11 cellular contexts compared by ENCODE assay signal in the genomic region with DNA sequence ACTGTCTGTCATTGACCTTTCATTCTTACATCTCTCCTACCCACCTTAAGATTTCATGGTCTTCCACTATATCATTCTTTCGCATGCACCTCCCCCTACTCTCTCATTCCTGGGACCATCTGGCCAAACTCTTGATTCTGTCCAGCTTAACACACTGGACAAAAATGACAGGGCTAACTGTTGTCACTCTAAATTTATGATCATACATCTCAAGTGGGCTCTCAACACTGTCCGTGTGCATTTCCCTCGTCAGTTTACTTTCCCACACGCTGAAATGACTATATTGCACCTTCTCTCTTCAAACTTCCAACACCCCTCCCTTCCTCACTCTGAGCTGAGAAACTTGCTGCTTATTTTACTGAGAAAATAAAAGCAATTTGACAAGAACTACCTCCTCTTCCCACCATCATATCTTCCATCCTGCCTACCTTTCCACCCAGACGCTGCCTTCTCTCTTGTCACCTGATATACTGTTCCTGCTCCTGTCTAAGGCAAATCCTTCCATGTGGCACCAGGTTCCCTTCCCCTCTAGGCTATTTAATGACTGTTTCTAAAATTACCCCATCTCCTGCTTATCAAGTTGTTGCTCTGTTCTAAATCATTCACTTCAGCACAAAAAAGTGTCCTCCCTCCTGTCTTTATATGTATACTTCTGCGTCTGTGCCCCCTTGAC. TPM values are rescaled to one million over a fixed set of nuclear protein-coding genes. Genes with fewer than 3 reads are reported as not detected.
DNase-seq lines count a peak whose midpoint lies in the region; ATAC-seq, FAIRE-seq and TF ChIP-seq lines count a peak whose summit lies in the region.
"Had no signal": no experiment of that assay in that cellular context is flagged by ENCODE, and none has a peak within 500 bp of the region (broad histone marks: within the 10 kb centered on the region; RNA-seq: fewer than 3 reads in every experiment).

No MANE protein-coding gene starts in this region.

- 0 out of 4 replicates have a peak overlapping the region, but pooled peaks of 1 of the 2 experiments have one; percentile 16 for H3K9ac ChIP-seq in K562 (ENCODE audit: insufficient read depth in 1 of 2, low read depth in 2 of 2, low read length in 2 of 2)
- H3K9ac ChIP-seq in mesendoderm (ENCODE audit: low read length): no peak overlapping the region

- DNase-seq in right cardiac atrium: no peak
- DNase-seq in left cardiac atrium: no peak
- DNase-seq in K562 (ENCODE audit: extremely low read depth in 1 of 4, low spot score in 3 of 4): no peak
- DNase-seq in vagina (ENCODE audit: extremely low spot score in 2 of 2): peak in 1 of 2 donors; percentile 86
- no peak for DNase-seq in mesendoderm
- no peak for DNase-seq in globus pallidus (ENCODE audit: low spot score)

- H3K27ac Mint-ChIP-seq in nephron: peak overlapping the region in 2 of 3 experiments; percentile 4 to 8

- no peaks in the 10 kb centered on the region for H3K79me2 ChIP-seq in K562 (ENCODE audit: control insufficient read depth, insufficient read depth, low read length)
- H3K79me2 ChIP-seq in mesendoderm (ENCODE audit: control insufficient read depth, insufficient read depth, low read length): no peaks in the 10 kb centered on the region

- no peak overlapping the region for H2BK15ac ChIP-seq in mesendoderm (replicated peaks; ENCODE audit: low read depth)

- H3K4me2 ChIP-seq in K562 (ENCODE audit: insufficient read depth, low read length) (no peak overlapping the region; the same call in 1 of the 2 replicates), mesendoderm (ENCODE audit: low read length) (no peak overlapping the region)

- no peaks in the 10 kb centered on the region for H3K27me3 ChIP-seq in right cardiac atrium (ENCODE audit: control insufficient read depth, insufficient read depth)
- H3K27me3 ChIP-seq in K562 (ENCODE audit: control insufficient read depth in 2 of 2, insufficient read depth in 2 of 2, low read length in 2 of 2): no peaks in the 10 kb centered on the region
- H3K27me3 ChIP-seq in vagina: no peaks in the 10 kb centered on the region
- H3K27me3 ChIP-seq in mesendoderm (ENCODE audit: insufficient read depth, low read length, poor library complexity): no peaks in the 10 kb centered on the region

- H3K27ac ChIP-seq in right cardiac atrium (ENCODE audit: low read length) (peak overlapping the region; percentile 69), K562 (ENCODE audit: extremely low read depth, low read depth, low read length) (no peak overlapping the region), vagina (peak overlapping the region; percentile 100), mesendoderm (ENCODE audit: low read depth, low read length) (no peak overlapping the region)

- POLR2A ChIA-PET in K562 (lab: Yijun Ruan, JAX): interaction anchor here (0.7 to 5.2 kb wide), 4 partner anchors 13 to 193 kb away, joined by 3 to 38 read pairs (median 3); no protein-coding TSS in a partner anchor

- H3K4me3 ChIP-seq in right cardiac atrium (ENCODE audit: low read length) (no peak overlapping the region), K562 (no peak overlapping the region), vagina (no peak overlapping the region), mesendoderm (ENCODE audit: low read length) (no peak overlapping the region)

- H3K79me1 ChIP-seq in mesendoderm (ENCODE audit: low read length): no peaks in the 10 kb centered on the region

- H3K36me3 Mint-ChIP-seq in nephron (ENCODE audit: low read depth): no peaks in the 10 kb centered on the region

- H4K20me1 ChIP-seq in K562 (replicated peaks; ENCODE audit: control insufficient read depth, insufficient read depth, low read length): no peaks in the 10 kb centered on the region

- no peak overlapping the region for H2AK5ac ChIP-seq in mesendoderm (ENCODE audit: low read length)

- H2BK5ac ChIP-seq in mesendoderm (ENCODE audit: low read length): no peak overlapping the region

- no peak overlapping the region for H4K5ac ChIP-seq in mesendoderm (ENCODE audit: low read length)

- in situ Hi-C loops in K562 (cut with MboI): no loop called here

- H3K4me1 Mint-ChIP-seq in nephron: peaks cover 32% of the 10 kb centered on the region

- no peak overlapping the region for H3K23ac ChIP-seq in mesendoderm (ENCODE audit: low read length)

- no peak for TF ChIP-seq RAD21 in K562 (CRISPR knock-in tag; conservative IDR thresholded peaks at IDR 0.05 in 1 of 2, IDR thresholded peaks at IDR 0.05 in 1 of 2)

- intact Hi-C loops in right cardiac atrium (cut with DNase I): loop anchor here in 2 of 4 donors (5.0 kb wide), 4 partner anchors 45 to 180 kb away; no protein-coding TSS in a partner anchor
- intact Hi-C loops in left cardiac atrium (cut with DNase I): no loop called here
- intact Hi-C loops in K562 (cut with micrococcal nuclease): no loop called here
- intact Hi-C loops in vagina (cut with DNase I): no loop called here

- H3K9me3 Mint-ChIP-seq in nephron: no peaks in the 10 kb centered on the region

- H3K36me3 ChIP-seq in K562 (ENCODE audit: control insufficient read depth, insufficient read depth, low read length): no peaks in the 10 kb centered on the region
- no peaks in the 10 kb centered on the region for H3K36me3 ChIP-seq in vagina
- H3K36me3 ChIP-seq in mesendoderm (ENCODE audit: control insufficient read depth, insufficient read depth, low read length): no peaks in the 10 kb centered on the region

- ATAC-seq in right cardiac atrium (no peak), left cardiac atrium (no peak), K562 (no peak), GM21737 (IDR thresholded peaks at IDR 0.05; ENCODE audit: unreplicated experiment) (no peak)
- ATAC-seq: SK-N-SH treated with all-trans-retinoic acid at 6 μM for 48 hours had no signal

- 55% methylated on average over 6 of the region's 6 CpGs for WGBS in right cardiac atrium
- WGBS in K562 (ENCODE audit: insufficient coverage, low coverage, missing lambda C conversion rate): 25% methylated on average over 6 of the region's 6 CpGs
- WGBS in mesendoderm (ENCODE audit: extremely low coverage, insufficient coverage, low lambda C conversion rate): no CpG with 5 or more reads among the region's 6 CpGs

- TF ChIP-seq CTCF in K562 (IDR thresholded peaks at IDR 0.05 in 2 of 3, conservative IDR thresholded peaks at IDR 0.05 in 1 of 3; ENCODE audit: insufficient read depth in 2 of 3, low read depth in 1 of 3, low read length in 3 of 3) (no peak), nephron (IDR thresholded peaks at IDR 0.05; ENCODE audit: unreplicated experiment in 3 of 3) (no peak), vagina (IDR thresholded peaks at IDR 0.05) (no peak)

- FAIRE-seq in K562 (lab: Jason Lieb, UNC): peak; percentile 51
- FAIRE-seq: D721Med, GM12891 had no signal

- peak overlapping the region; percentile 43; the same call in 1 of the 2 replicates for H2AFZ ChIP-seq in K562 (ENCODE audit: low read depth, low read length)

- H3K9me3 ChIP-seq in right cardiac atrium (ENCODE audit: control insufficient read depth, low read length) (no peaks in the 10 kb centered on the region), K562 (replicated peaks; ENCODE audit: control insufficient read depth, insufficient read depth, low read depth, low read length) (no peaks in the 10 kb centered on the region), vagina (no peaks in the 10 kb centered on the region)

- TF ChIP-seq POLR2A in K562 (conservative IDR thresholded peaks at IDR 0.05) (no peak), vagina (IDR thresholded peaks at IDR 0.05) (no peak)

- no peak for TF ChIP-seq EP300 in K562 (IDR thresholded peaks at IDR 0.05; ENCODE audit: low read length)

- no TSS peak for BruUV-seq in K562 (replicated peaks; lab: Mats Ljungman, UMichigan)

- no peak overlapping the region for H3K18ac ChIP-seq in mesendoderm (ENCODE audit: low read length)

- peaks cover 24% of the 10 kb centered on the region for H3K27me3 Mint-ChIP-seq in nephron (ENCODE audit: low read depth)

- CTCF ChIA-PET in K562 (lab: Yijun Ruan, JAX; ENCODE audit: low intra/inter-chr PET ratio): no interaction called here

- H3K4me3 Mint-ChIP-seq in nephron: peak overlapping the region; percentile 56 to 92 (median 60)

- no peak overlapping the region for H4K8ac ChIP-seq in mesendoderm (ENCODE audit: low read depth, low read length)

- no peak overlapping the region for H3K4ac ChIP-seq in mesendoderm (ENCODE audit: low read depth, low read length)

- no peaks in the 10 kb centered on the region for H3K9me1 ChIP-seq in K562 (ENCODE audit: control insufficient read depth, insufficient read depth, low read length)

- no peak overlapping the region for H2BK120ac ChIP-seq in mesendoderm (ENCODE audit: low read depth, low read length)

- H3K4me1 ChIP-seq in right cardiac atrium (ENCODE audit: control insufficient read depth, insufficient read depth, low read length): peaks cover 12% of the 10 kb centered on the region
- H3K4me1 ChIP-seq in K562 (replicated peaks in 1 of 2; ENCODE audit: control insufficient read depth in 2 of 2, insufficient read depth in 2 of 2, low read length in 2 of 2): peaks cover 19 to 34% of the 10 kb centered on the region in 2 experiments; a peak in 4 of 5 replicates
- peaks cover 27% of the 10 kb centered on the region for H3K4me1 ChIP-seq in vagina
- H3K4me1 ChIP-seq in mesendoderm (ENCODE audit: control insufficient read depth, low read depth, low read length): peaks cover 5% of the 10 kb centered on the region

- no peak overlapping the region for H3K56ac ChIP-seq in mesendoderm (ENCODE audit: low read length)

RNA-seq across cellular contexts. Expression of a gene that starts 8.1 kb away (rescaled TPM):
- total RNA-seq in right cardiac atrium (10 to 100 TPM; 59.3 to 76.6 (median 72.6) TPM), left cardiac atrium (10 to 100 TPM; 56.2 to 78.9 TPM), K562 (2014; rRNA removed) (8.5 and 9.7 TPM in 2 replicates), K562 (2014; rRNA removed; fragmentation: Illumina TruSeq; extraction: Trizol) (7.3 and 8.8 TPM in 2 replicates), K562 (2015; rRNA removed; fragmentation: Illumina TruSeq; extraction: Trizol) (4.7 and 4.8 TPM in 2 replicates), K562 (2021) (9.8 and 11.9 TPM in 2 replicates), vagina (98.5 TPM)
- polyA plus RNA-seq in right cardiac atrium (39.5 TPM), K562 (2011; rRNA removed) (6.2 and 6.9 TPM in 2 replicates), K562 (2014; fragmentation: Illumina TruSeq; extraction: Trizol) (9.6 and 10.1 TPM in 2 replicates), K562 (2014; fragmentation: Nextera tagmentation; extraction: Ambion mirVana) (1 to 10 TPM; 3.3 to 4.8 TPM), K562 (2014; rRNA removed) (6.5 and 6.9 TPM in 2 replicates)
- 3.9 and 5.8 TPM in 2 replicates for total RNA-seq in K562 (2011; cell fraction: chromatin; rRNA removed; ENCODE audit: low replicate concordance)
- 4.7 and 6.2 TPM in 2 replicates for total RNA-seq in K562 (2011; cell fraction: nucleolus; rRNA removed)
- 5.8 and 8.8 TPM in 2 replicates for total RNA-seq in K562 (2011; cell fraction: nucleoplasm; rRNA removed)
- polyA plus RNA-seq in K562 (2011; cell fraction: cytosol; rRNA removed): 3.8 and 3.9 TPM in 2 replicates
- polyA plus RNA-seq in K562 (2011; cell fraction: nucleus; rRNA removed): 2.6 and 2.7 TPM in 2 replicates
- polyA plus RNA-seq in K562 (2012): 5.6 and 7.2 TPM in 2 replicates
- 6.8 and 8.0 TPM in 2 replicates for polyA minus RNA-seq in K562 (2011; rRNA and poly(A)+ RNA removed)
- 4.5 and 5.0 TPM in 2 replicates for polyA minus RNA-seq in K562 (2011; cell fraction: cytosol; rRNA and poly(A)+ RNA removed)
- 3.4 and 4.4 TPM in 2 replicates for polyA minus RNA-seq in K562 (2011; cell fraction: nucleus; rRNA and poly(A)+ RNA removed)
- 0.15 TPM for polyA plus RNA-seq in mesendoderm (2013, experiment 1 of 2)
- polyA plus RNA-seq in mesendoderm (2013, experiment 2 of 2): 0.17 TPM

Comparison
In these comparisons a context has a peak if more than half of its experiments do, and no peak if none do; other contexts are left out.
1. H3K27ac ChIP-seq: peak in right cardiac atrium (single experiment) and vagina (single experiment); none in K562 (single experiment) and mesendoderm (single experiment).